36 cellular contexts compared by ENCODE assay signal in genomic region chr2:72747344-72747743, GRCh38.
"Had no signal": no experiment of that assay in that cellular context is flagged by ENCODE, and none has a peak within 500 bp of the region (broad histone marks: within the 10 kb centered on the region; RNA-seq: fewer than 3 reads in every experiment).

No MANE protein-coding gene starts in this region.

- H3K4me1 Mint-ChIP-seq: activated CD8-positive, alpha-beta memory T cell treated with anti-CD3 and anti-CD28 coated beads, Interleukin-2, amount 10 ng/mL, durations not matched to agents 7 days and 5 days; activated T-helper 17 cell treated with anti-CD3 and anti-CD28 coated beads, Interleukin-2, amount 50 U/mL, for 72 hours; T-cell had no signal

- H3K4me1 ChIP-seq: breast epithelium, Peyer's patch, SJSA1 had no signal

- H3K27ac ChIP-seq: adrenal gland, body of pancreas, breast epithelium, Peyer's patch, SJSA1, VCaP had no signal

- FAIRE-seq: astrocyte had no signal

- H3K36me3 ChIP-seq: adrenal gland, breast epithelium, Peyer's patch, SJSA1 had no signal

- H3K9me3 ChIP-seq: adrenal gland, body of pancreas, breast epithelium, Peyer's patch, SJSA1 had no signal

- H3K4me3 Mint-ChIP-seq: activated CD4-positive, alpha-beta memory T cell treated with anti-CD3 and anti-CD28 coated beads, Interleukin-2, amount 10 ng/mL, durations not matched to agents 7 days and 5 days; activated CD8-positive, alpha-beta memory T cell treated with anti-CD3 and anti-CD28 coated beads, Interleukin-2, amount 10 ng/mL, durations not matched to agents 7 days and 5 days; activated naive CD4-positive, alpha-beta T cell treated with anti-CD3 and anti-CD28 coated beads, Interleukin-2, amount 50 U/mL, for 24 hours; activated naive CD8-positive, alpha-beta T cell treated with anti-CD3 and anti-CD28 coated beads, Interleukin-2, amount 10 ng/mL, durations not matched to agents 7 days and 5 days; activated T-cell treated with anti-CD3 and anti-CD28 coated beads, Interleukin-2, amount 50 U/mL, for 72 hours; activated T-helper 17 cell treated with anti-CD3 and anti-CD28 coated beads, Interleukin-2, amount 50 U/mL, for 72 hours; T-cell; T-helper 17 cell had no signal

- H3K9me3 Mint-ChIP-seq: activated CD4-positive, alpha-beta memory T cell treated with anti-CD3 and anti-CD28 coated beads, Interleukin-2, amount 10 ng/mL, durations not matched to agents 7 days and 5 days; activated naive CD4-positive, alpha-beta T cell treated with anti-CD3 and anti-CD28 coated beads, Interleukin-2, amount 50 U/mL, for 24 hours; activated naive CD8-positive, alpha-beta T cell treated with anti-CD3 and anti-CD28 coated beads, Interleukin-2, amount 10 ng/mL, durations not matched to agents 7 days and 5 days; activated T-cell treated with anti-CD3 and anti-CD28 coated beads, Interleukin-2, amount 50 U/mL, for 72 hours; activated T-helper 17 cell treated with anti-CD3 and anti-CD28 coated beads, Interleukin-2, amount 50 U/mL, for 72 hours; T-cell had no signal

- H3K36me3 Mint-ChIP-seq: activated CD8-positive, alpha-beta memory T cell treated with anti-CD3 and anti-CD28 coated beads, Interleukin-2, amount 10 ng/mL, durations not matched to agents 7 days and 5 days; activated naive CD4-positive, alpha-beta T cell treated with anti-CD3 and anti-CD28 coated beads, Interleukin-2, amount 50 U/mL, for 24 hours; activated naive CD8-positive, alpha-beta T cell treated with anti-CD3 and anti-CD28 coated beads, Interleukin-2, amount 10 ng/mL, durations not matched to agents 7 days and 5 days; T-cell had no signal

- ATAC-seq: activated CD8-positive, alpha-beta memory T cell treated with anti-CD3 and anti-CD28 coated beads, Interleukin-2, amount 10 ng/mL, durations not matched to agents 7 days and 5 days; activated T-cell treated with anti-CD3 and anti-CD28 coated beads, Interleukin-2, amount 50 U/mL, for 72 hours; activated T-helper 17 cell treated with anti-CD3 and anti-CD28 coated beads, Interleukin-2, amount 50 U/mL, for 72 hours; body of pancreas; PC-3; SK-N-SH treated with all-trans-retinoic acid at 6 μM for 48 hours; T-cell; T-helper 17 cell had no signal

- H3K4me3 ChIP-seq: adrenal gland, body of pancreas, breast epithelium, Peyer's patch, SJSA1 had no signal

- H3K27me3 ChIP-seq: adrenal gland, body of pancreas, breast epithelium, Peyer's patch, SJSA1 had no signal

- H3K27me3 Mint-ChIP-seq: activated CD4-positive, alpha-beta memory T cell treated with anti-CD3 and anti-CD28 coated beads, Interleukin-2, amount 10 ng/mL, durations not matched to agents 7 days and 5 days; activated CD8-positive, alpha-beta memory T cell treated with anti-CD3 and anti-CD28 coated beads, Interleukin-2, amount 10 ng/mL, durations not matched to agents 7 days and 5 days; activated naive CD4-positive, alpha-beta T cell treated with anti-CD3 and anti-CD28 coated beads, Interleukin-2, amount 50 U/mL, for 24 hours; activated naive CD8-positive, alpha-beta T cell treated with anti-CD3 and anti-CD28 coated beads, Interleukin-2, amount 10 ng/mL, durations not matched to agents 7 days and 5 days; activated T-helper 17 cell treated with anti-CD3 and anti-CD28 coated beads, Interleukin-2, amount 50 U/mL, for 72 hours; T-cell; T-helper 17 cell had no signal

- DNase-seq: activated CD4-positive, alpha-beta memory T cell treated with anti-CD3 and anti-CD28 coated beads, Interleukin-2, amount 10 ng/mL, durations not matched to agents 7 days and 5 days; activated CD4-positive, alpha-beta T cell treated with anti-CD3 and anti-CD28 coated beads for 1 hour; activated CD4-positive, alpha-beta T cell treated with anti-CD3 and anti-CD28 coated beads for 48 hours; activated CD4-positive, CD25-positive, alpha-beta regulatory T cell; activated CD8-positive, alpha-beta memory T cell treated with anti-CD3 and anti-CD28 coated beads for 24 hours; activated CD8-positive, alpha-beta memory T cell treated with anti-CD3 and anti-CD28 coated beads, Interleukin-2, amount 10 ng/mL, durations not matched to agents 7 days and 5 days; activated CD8-positive, alpha-beta memory T cell treated with anti-CD3 and anti-CD28 coated beads, Interleukin-2, amount 50 U/mL, for 48 hours; activated gamma-delta T cell; activated naive CD4-positive, alpha-beta T cell treated with Interleukin-2 at 50 U/mL for 16 hours; activated naive CD8-positive, alpha-beta T cell treated with anti-CD3 and anti-CD28 coated beads, Interleukin-2, amount 10 ng/mL, durations not matched to agents 7 days and 5 days; activated T-cell treated with anti-CD3 and anti-CD28 coated beads, Interleukin-2, amount 50 U/mL, for 1 hour; activated T-cell treated with anti-CD3 and anti-CD28 coated beads, Interleukin-2, amount 50 U/mL, for 72 hours; adrenal gland; body of pancreas; NCI-H1105; NCI-H1436; NCI-H1694; NCI-H1930; NCI-H345; NCI-H526; NCI-H748 treated with DMSO at 0.1 percent for 48 hours; NK-92 treated with Interleukin-12 subunit alpha and Interleukin-12 subunit beta, amount 100 ng/mL, for 24 hours; PC-3; Peyer's patch; RPMI8226; SHP77 treated with DMSO at 0.1 percent for 48 hours; T-cell; T-helper 17 cell; T-helper 9 cell had no signal

- H3K27ac Mint-ChIP-seq: activated CD4-positive, alpha-beta memory T cell treated with anti-CD3 and anti-CD28 coated beads, Interleukin-2, amount 10 ng/mL, durations not matched to agents 7 days and 5 days; activated CD8-positive, alpha-beta memory T cell treated with anti-CD3 and anti-CD28 coated beads, Interleukin-2, amount 10 ng/mL, durations not matched to agents 7 days and 5 days; activated naive CD4-positive, alpha-beta T cell treated with anti-CD3 and anti-CD28 coated beads, Interleukin-2, amount 50 U/mL, for 24 hours; activated naive CD8-positive, alpha-beta T cell treated with anti-CD3 and anti-CD28 coated beads, Interleukin-2, amount 10 ng/mL, durations not matched to agents 7 days and 5 days; activated T-cell treated with anti-CD3 and anti-CD28 coated beads, Interleukin-2, amount 50 U/mL, for 72 hours; activated T-helper 17 cell treated with anti-CD3 and anti-CD28 coated beads, Interleukin-2, amount 50 U/mL, for 72 hours; T-cell; T-helper 17 cell had no signal
